ENCODE assay signal across 2 cellular contexts in the genomic region with DNA sequence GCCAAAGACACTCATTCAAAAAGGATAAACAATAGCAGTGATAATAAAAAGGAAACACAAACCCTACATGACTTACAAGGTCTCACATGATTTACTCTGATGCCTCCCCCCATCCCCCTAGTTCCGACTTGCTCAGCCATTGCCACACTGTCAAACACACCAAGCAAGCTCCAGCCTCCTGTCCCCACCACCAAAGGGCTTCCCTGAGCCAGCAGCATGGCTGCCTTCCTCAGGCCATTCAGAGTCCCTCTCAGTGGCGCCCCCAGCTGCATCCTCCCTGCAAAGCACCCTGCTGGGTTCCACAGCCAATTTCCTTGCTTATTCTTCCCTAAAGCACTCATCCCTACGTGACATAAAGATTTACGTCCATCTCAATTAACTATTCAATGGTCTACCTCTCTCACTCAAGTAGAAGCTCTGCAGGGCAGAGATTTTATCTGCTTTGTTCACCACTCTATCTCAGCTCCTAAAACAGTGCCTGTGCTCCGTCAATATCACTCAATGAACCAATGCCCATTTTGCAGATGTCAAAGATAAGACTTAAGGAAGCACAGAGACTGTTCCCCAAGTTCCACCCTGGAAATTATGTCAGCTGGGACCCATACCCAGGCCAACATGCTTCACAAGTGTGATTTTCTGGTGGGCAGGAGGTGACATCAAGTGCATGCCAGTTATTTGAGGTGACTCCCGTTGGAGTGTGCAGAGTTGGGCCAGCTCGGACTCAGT.
TF ChIP-seq lines count a peak whose summit lies in the region.

No MANE protein-coding gene starts in this region.

TF ChIP-seq in K562, 482 proteins besides CTCF, POLR2A, EP300 and RAD21:
- TF ChIP-seq ZBTB9 (CRISPR knock-in tag; IDR thresholded peaks at IDR 0.05) (no peak), PURB (CRISPR knock-in tag; IDR thresholded peaks at IDR 0.05; ENCODE audit: low read depth) (no peak), GABPB2 (CRISPR knock-in tag; conservative IDR thresholded peaks at IDR 0.05) (no peak), NFIX (CRISPR knock-in tag; IDR thresholded peaks at IDR 0.05; ENCODE audit: low read depth) (no peak), TBL1XR1 (IDR thresholded peaks at IDR 0.05; ENCODE audit: low read length in 2 of 2) (no peak), ZBTB5 (IDR thresholded peaks at IDR 0.05) (no peak), FOXJ2 (tag; IDR thresholded peaks at IDR 0.05) (no peak)
- TF ChIP-seq, protein P1, sequence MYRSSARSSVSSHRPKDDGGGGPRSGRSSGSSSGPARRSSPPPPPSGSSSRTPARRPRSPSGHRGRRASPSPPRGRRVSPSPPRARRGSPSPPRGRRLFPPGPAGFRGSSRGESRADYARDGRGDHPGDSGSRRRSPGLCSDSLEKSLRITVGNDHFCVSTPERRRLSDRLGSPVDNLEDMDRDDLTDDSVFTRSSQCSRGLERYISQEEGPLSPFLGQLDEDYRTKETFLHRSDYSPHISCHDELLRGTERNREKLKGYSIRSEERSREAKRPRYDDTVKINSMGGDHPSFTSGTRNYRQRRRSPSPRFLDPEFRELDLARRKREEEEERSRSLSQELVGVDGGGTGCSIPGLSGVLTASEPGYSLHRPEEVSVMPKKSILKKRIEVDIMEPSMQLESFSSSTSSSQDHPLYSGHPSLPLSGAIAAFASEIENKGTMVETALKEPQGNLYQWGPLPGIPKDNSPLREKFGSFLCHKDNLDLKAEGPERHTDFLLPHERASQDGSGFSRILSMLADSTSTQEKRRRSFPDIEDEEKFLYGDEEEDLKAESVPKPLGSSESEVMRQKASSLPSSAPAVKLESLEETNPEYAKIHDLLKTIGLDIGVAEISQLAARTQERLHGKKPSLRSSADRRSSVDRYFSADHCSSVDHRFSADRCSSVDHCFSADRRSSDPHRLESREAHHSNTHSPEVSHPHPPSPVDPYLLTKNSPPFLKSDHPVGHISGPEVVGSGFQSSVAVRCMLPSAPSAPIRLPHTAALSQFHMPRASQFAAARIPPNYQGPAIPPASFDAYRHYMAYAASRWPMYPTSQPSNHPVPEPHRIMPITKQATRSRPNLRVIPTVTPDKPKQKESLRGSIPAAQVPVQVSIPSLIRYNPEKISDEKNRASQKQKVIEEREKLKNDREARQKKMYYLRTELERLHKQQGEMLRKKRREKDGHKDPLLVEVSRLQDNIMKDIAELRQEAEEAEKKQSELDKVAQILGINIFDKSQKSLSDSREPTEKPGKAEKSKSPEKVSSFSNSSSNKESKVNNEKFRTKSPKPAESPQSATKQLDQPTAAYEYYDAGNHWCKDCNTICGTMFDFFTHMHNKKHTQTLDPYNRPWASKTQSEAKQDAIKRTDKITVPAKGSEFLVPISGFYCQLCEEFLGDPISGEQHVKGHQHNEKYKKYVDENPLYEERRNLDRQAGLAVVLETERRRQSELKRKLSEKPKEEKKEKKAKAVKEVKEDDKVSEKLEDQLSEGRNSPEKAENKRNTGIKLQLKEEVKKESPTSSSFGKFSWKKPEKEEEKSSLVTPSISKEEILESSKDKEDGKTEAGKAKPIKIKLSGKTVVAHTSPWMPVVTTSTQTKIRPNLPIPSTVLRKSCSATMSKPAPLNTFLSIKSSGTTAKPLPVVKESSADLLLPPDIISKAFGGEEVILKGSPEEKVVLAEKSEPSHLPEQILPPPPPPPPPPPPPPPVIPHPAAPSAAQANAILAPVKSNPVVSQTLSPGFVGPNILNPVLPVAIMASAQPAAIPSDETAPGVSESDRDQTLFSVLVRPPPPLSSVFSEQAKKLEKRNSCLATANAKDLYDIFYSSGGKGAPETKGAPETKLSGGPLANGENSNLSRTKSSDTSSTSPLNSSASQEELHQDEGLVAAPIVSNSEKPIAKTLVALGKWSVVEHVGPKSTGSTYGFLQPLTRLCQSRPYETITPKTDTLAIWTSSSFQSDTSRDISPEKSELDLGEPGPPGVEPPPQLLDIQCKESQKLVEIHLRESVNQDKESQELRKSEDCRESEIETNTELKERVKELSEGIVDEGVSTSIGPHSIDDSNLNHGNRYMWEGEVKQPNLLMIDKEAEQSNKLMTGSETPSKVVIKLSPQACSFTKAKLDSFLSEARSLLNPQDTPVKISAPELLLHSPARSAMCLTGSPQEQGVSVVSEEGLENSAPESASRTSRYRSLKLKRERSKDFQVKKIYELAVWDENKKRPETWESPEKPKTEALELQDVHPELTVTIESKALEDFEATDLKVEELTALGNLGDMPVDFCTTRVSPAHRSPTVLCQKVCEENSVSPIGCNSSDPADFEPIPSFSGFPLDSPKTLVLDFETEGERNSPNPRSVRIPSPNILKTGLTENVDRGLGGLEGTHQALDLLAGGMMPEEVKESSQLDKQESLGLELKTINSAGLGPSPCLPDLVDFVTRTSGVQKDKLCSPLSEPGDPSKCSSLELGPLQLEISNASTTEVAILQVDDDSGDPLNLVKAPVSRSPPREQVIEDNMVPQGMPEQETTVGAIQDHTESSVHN (IDR thresholded peaks at IDR 0.05; ENCODE audit: borderline replicate concordance in 1 of 2, low read depth in 1 of 2) = no peak

TF ChIP-seq in HepG2, 621 proteins besides CTCF, POLR2A, EP300 and RAD21 (continued from another document):
- TF ChIP-seq, protein P2, sequence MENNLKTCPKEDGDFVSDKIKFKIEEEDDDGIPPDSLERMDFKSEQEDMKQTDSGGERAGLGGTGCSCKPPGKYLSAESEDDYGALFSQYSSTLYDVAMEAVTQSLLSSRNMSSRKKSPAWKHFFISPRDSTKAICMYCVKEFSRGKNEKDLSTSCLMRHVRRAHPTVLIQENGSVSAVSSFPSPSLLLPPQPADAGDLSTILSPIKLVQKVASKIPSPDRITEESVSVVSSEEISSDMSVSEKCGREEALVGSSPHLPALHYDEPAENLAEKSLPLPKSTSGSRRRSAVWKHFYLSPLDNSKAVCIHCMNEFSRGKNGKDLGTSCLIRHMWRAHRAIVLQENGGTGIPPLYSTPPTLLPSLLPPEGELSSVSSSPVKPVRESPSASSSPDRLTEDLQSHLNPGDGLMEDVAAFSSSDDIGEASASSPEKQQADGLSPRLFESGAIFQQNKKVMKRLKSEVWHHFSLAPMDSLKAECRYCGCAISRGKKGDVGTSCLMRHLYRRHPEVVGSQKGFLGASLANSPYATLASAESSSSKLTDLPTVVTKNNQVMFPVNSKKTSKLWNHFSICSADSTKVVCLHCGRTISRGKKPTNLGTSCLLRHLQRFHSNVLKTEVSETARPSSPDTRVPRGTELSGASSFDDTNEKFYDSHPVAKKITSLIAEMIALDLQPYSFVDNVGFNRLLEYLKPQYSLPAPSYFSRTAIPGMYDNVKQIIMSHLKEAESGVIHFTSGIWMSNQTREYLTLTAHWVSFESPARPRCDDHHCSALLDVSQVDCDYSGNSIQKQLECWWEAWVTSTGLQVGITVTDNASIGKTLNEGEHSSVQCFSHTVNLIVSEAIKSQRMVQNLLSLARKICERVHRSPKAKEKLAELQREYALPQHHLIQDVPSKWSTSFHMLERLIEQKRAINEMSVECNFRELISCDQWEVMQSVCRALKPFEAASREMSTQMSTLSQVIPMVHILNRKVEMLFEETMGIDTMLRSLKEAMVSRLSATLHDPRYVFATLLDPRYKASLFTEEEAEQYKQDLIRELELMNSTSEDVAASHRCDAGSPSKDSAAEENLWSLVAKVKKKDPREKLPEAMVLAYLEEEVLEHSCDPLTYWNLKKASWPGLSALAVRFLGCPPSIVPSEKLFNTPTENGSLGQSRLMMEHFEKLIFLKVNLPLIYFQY (CRISPR knock-in tag; IDR thresholded peaks at IDR 0.05; ENCODE audit: borderline replicate concordance) = no peak
- TF ChIP-seq ZNF841 (CRISPR knock-in tag; IDR thresholded peaks at IDR 0.05; ENCODE audit: borderline replicate concordance) = no peak
- no peak for TF ChIP-seq ZNF772 (CRISPR knock-in tag; IDR thresholded peaks at IDR 0.05)
- no peak for TF ChIP-seq RBM22 (optimal IDR thresholded peaks at IDR 0.05; ENCODE audit: low read length)
- TF ChIP-seq HINFP (CRISPR knock-in tag; IDR thresholded peaks at IDR 0.05; ENCODE audit: low read depth) = no peak
- TF ChIP-seq ZNF274 (CRISPR knock-in tag; IDR thresholded peaks at IDR 0.05) = no peak
- no peak for TF ChIP-seq CBX1 (IDR thresholded peaks at IDR 0.05; ENCODE audit: low read depth)
- no peak for TF ChIP-seq PPARG (CRISPR knock-in tag; conservative IDR thresholded peaks at IDR 0.05)
- no peak for TF ChIP-seq ZFAT (CRISPR knock-in tag; conservative IDR thresholded peaks at IDR 0.05)
- no peak for TF ChIP-seq ZFP36L2 (CRISPR knock-in tag; IDR thresholded peaks at IDR 0.05)
- no peak for TF ChIP-seq SMYD3 (CRISPR knock-in tag; IDR thresholded peaks at IDR 0.05)
- no peak for TF ChIP-seq HMG20A (CRISPR knock-in tag; IDR thresholded peaks at IDR 0.05; ENCODE audit: borderline replicate concordance)
